In the genomic region with DNA sequence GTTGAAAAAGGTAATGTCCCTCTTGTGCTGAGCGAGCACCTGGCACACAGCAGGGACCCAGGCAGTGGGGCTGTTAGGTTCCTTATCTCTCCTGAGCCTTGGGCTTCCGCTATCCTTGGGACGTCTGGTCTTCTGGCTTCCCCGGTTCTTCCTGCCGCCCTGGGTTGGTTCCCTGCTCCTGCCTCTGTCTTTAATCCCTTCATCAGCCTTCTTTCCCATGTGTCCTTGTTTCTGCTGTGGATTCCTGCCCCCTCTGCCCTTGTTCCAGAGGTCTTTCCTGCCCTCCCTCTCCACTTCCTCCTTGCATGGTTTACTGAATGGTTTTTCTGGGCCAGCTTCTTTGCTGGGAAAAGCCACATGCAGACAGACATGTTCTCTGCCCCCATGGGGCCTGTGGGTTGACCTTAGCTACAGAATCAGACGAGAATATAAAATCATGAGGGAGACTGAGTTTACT, we compare ENCODE assay signal across 10 cellular contexts. TPM values are rescaled to one million over a fixed set of nuclear protein-coding genes. Genes with fewer than 3 reads are reported as not detected.
DNase-seq lines count a peak whose midpoint lies in the region; ATAC-seq, FAIRE-seq and TF ChIP-seq lines count a peak whose summit lies in the region.
"Had no signal": no experiment of that assay in that cellular context is flagged by ENCODE, and none has a peak within 500 bp of the region (broad histone marks: within the 10 kb centered on the region; RNA-seq: fewer than 3 reads in every experiment).

No MANE protein-coding gene starts in this region.

- TF ChIP-seq CTCF in C4-2B (conservative IDR thresholded peaks at IDR 0.05) (no peak), HFFc6 (IDR thresholded peaks at IDR 0.05) (no peak), body of pancreas (IDR thresholded peaks at IDR 0.05) (no peak)

- H3K4me3 ChIP-seq in body of pancreas = no peak overlapping the region

- WGBS in body of pancreas, 2 donors = 13 to 29% methylated on average over 6 of the region's 6 CpGs

- H3K36me3 ChIP-seq in body of pancreas (replicated peaks in 1 of 2; ENCODE audit: insufficient read depth in 1 of 2, low read depth in 2 of 2) = peaks cover 0 to 9% of the 10 kb centered on the region in 2 donors

- H3K9me3 Mint-ChIP-seq in HFFc6 (no peaks in the 10 kb centered on the region), naive B cell (no peaks in the 10 kb centered on the region)
- H3K9me3 Mint-ChIP-seq: activated naive CD4-positive, alpha-beta T cell treated with anti-CD3 and anti-CD28 coated beads, Interleukin-2, amount 10 ng/mL, durations not matched to agents 7 days and 5 days had no signal

- no peak for FAIRE-seq in GM12892 (lab: Jason Lieb, UNC)

- H3K4me3 Mint-ChIP-seq in HFFc6 (peak overlapping the region; percentile 41), naive B cell (peak overlapping the region; percentile 83 to 99 (median 95))

- H3K27ac ChIP-seq in C4-2B = peak overlapping the region; percentile 80
- peak overlapping the region; percentile 43 to 95 (median 86) for H3K27ac ChIP-seq in body of pancreas

- intact Hi-C loops in body of pancreas (cut with DNase I) = loop anchor here (10.0 kb wide), 1 partner anchor 1223 kb away; no protein-coding TSS in a partner anchor

- TF ChIP-seq POLR2A in body of pancreas (IDR thresholded peaks at IDR 0.05) (peak in 1 of 3 donors; percentile 6), GM12892 (IDR thresholded peaks at IDR 0.05; ENCODE audit: low read depth, low read length) (no peak)

- H3K27me3 Mint-ChIP-seq in HFFc6 (ENCODE audit: insufficient read depth) (peaks cover 7% of the 10 kb centered on the region), naive B cell (no peaks in the 10 kb centered on the region)
- H3K27me3 Mint-ChIP-seq: activated naive CD4-positive, alpha-beta T cell treated with anti-CD3 and anti-CD28 coated beads, Interleukin-2, amount 10 ng/mL, durations not matched to agents 7 days and 5 days had no signal

- no peaks in the 10 kb centered on the region for H3K27me3 ChIP-seq in body of pancreas

- DNase-seq in HFFc6 (no peak), body of pancreas (peak; percentile 51 to 76 (median 66)), naive B cell (no peak), GM12892 (ENCODE audit: insufficient read length) (no peak), NCI-H345 (lab: John Stamatoyannopoulos, UW) (no peak)
- DNase-seq: activated naive CD4-positive, alpha-beta T cell treated with anti-CD3 and anti-CD28 coated beads, Interleukin-2, amount 10 ng/mL, durations not matched to agents 7 days and 5 days; SHP77 had no signal

- H3K4me1 ChIP-seq in body of pancreas = peaks cover 77% of the 10 kb centered on the region

- no peaks in the 10 kb centered on the region for H3K9me3 ChIP-seq in body of pancreas

- ATAC-seq in body of pancreas (peak; percentile 19), naive B cell (ENCODE audit: low read depth in 2 of 2) (no peak), HG02610 (IDR thresholded peaks at IDR 0.05; ENCODE audit: unreplicated experiment) (no peak), GM21723 (IDR thresholded peaks at IDR 0.05; ENCODE audit: unreplicated experiment) (no peak)

- H3K36me3 Mint-ChIP-seq in HFFc6 (ENCODE audit: low read depth) (peaks cover 32% of the 10 kb centered on the region), naive B cell (peaks cover 3 to 22% of the 10 kb centered on the region in 2 donors)

- H3K4me1 Mint-ChIP-seq in HFFc6 (ENCODE audit: low read depth) = peaks cover 62% of the 10 kb centered on the region
- peaks cover 52 to 71% (median 64%) of the 10 kb centered on the region in 3 donors for H3K4me1 Mint-ChIP-seq in naive B cell

- H3K27ac Mint-ChIP-seq in HFFc6 = 0 out of 2 replicates have a peak overlapping the region, but pooled peaks have one; percentile 42
- peak overlapping the region; percentile 96 to 99 (median 97) for H3K27ac Mint-ChIP-seq in naive B cell
- H3K27ac Mint-ChIP-seq: activated naive CD4-positive, alpha-beta T cell treated with anti-CD3 and anti-CD28 coated beads, Interleukin-2, amount 10 ng/mL, durations not matched to agents 7 days and 5 days had no signal

RNA-seq across cellular contexts. Expression of gene EPN1, which starts 2.6 kb away (rescaled TPM):
- 100 to 1,000 TPM; 176 to 191 (median 185) TPM for total RNA-seq in HFFc6 (2021; fragmentation: NEBNext Ultra II Directional; extraction: Animal tissue kit (Norgen Biotek cat#: 25700))
- total RNA-seq in body of pancreas = 10 to 100 TPM; 52.1 to 52.4 TPM
- polyA plus RNA-seq in naive B cell (ENCODE audit: low read depth in 6 of 6) = 10 to 100 TPM in 5 of 6 donors, 1 to 10 TPM in 1; 1.0 to 28.9 (median 13.8) TPM
- 5.9 TPM for polyA plus RNA-seq in GM12892 (2012; ENCODE audit: missing spikeins)

RNA-seq across cellular contexts. Expression of gene U2AF2, which starts 22.8 kb away (rescaled TPM):
- 100 to 1,000 TPM; 212 to 241 (median 226) TPM for total RNA-seq in HFFc6 (2021; fragmentation: NEBNext Ultra II Directional; extraction: Animal tissue kit (Norgen Biotek cat#: 25700))
- 100 to 1,000 TPM in 1 of 2 donors, 10 to 100 TPM in 1; 53.4 to 106 TPM for total RNA-seq in body of pancreas
- 10 to 100 TPM in 3 of 6 donors, 1 to 10 TPM in 3; 3.2 to 13.7 (median 9.3) TPM for polyA plus RNA-seq in naive B cell (ENCODE audit: low read depth in 6 of 6)
- polyA plus RNA-seq in GM12892 (2012; ENCODE audit: missing spikeins) = 137 TPM

RNA-seq across cellular contexts. Expression of gene CCDC106, which starts 29.6 kb away (rescaled TPM):
- total RNA-seq in HFFc6 (2021; fragmentation: NEBNext Ultra II Directional; extraction: Animal tissue kit (Norgen Biotek cat#: 25700)) = 10 to 100 TPM; 12.9 to 17.4 (median 14.0) TPM
- 10 to 100 TPM in 1 of 2 donors, 1 to 10 TPM in 1; 5.9 to 15.0 TPM for total RNA-seq in body of pancreas
- polyA plus RNA-seq in naive B cell (ENCODE audit: low read depth in 6 of 6) = 10 to 100 TPM in 3 of 6 donors, 1 to 10 TPM in 3; 8.1 to 13.0 (median 9.7) TPM
- 20.1 TPM for polyA plus RNA-seq in GM12892 (2012; ENCODE audit: missing spikeins)

RNA-seq across cellular contexts. Expression of gene ZNF581, which starts 34.2 kb away (rescaled TPM):
- 10 to 100 TPM; 20.1 to 25.8 (median 21.9) TPM for total RNA-seq in HFFc6 (2021; fragmentation: NEBNext Ultra II Directional; extraction: Animal tissue kit (Norgen Biotek cat#: 25700))
- 10 to 100 TPM; 16.8 to 20.2 TPM for total RNA-seq in body of pancreas
- 10 to 100 TPM; 60.7 to 82.8 (median 65.4) TPM for polyA plus RNA-seq in naive B cell (ENCODE audit: low read depth in 6 of 6)
- 27.0 TPM for polyA plus RNA-seq in GM12892 (2012; ENCODE audit: missing spikeins)

RNA-seq across cellular contexts. Expression of gene ZNF580, which starts 36.8 kb away (rescaled TPM):
- total RNA-seq in HFFc6 (2021; fragmentation: NEBNext Ultra II Directional; extraction: Animal tissue kit (Norgen Biotek cat#: 25700)) = 10 to 100 TPM; 51.0 to 60.5 (median 57.7) TPM
- 10 to 100 TPM; 29.7 to 36.1 TPM for total RNA-seq in body of pancreas
- polyA plus RNA-seq in naive B cell (ENCODE audit: low read depth in 6 of 6) = 10 to 100 TPM; 28.4 to 54.2 (median 31.5) TPM
- polyA plus RNA-seq in GM12892 (2012; ENCODE audit: missing spikeins) = 14.4 TPM

Comparison
In these comparisons a context has a peak if more than half of its experiments do, and no peak if none do; other contexts are left out.
1. DNase-seq: peak in body of pancreas (4 of 4); none in HFFc6 (single experiment), naive B cell (single experiment), GM12892 (single experiment) and NCI-H345 (single experiment).